ENCODE assay signal across 8 cellular contexts in the genomic region with DNA sequence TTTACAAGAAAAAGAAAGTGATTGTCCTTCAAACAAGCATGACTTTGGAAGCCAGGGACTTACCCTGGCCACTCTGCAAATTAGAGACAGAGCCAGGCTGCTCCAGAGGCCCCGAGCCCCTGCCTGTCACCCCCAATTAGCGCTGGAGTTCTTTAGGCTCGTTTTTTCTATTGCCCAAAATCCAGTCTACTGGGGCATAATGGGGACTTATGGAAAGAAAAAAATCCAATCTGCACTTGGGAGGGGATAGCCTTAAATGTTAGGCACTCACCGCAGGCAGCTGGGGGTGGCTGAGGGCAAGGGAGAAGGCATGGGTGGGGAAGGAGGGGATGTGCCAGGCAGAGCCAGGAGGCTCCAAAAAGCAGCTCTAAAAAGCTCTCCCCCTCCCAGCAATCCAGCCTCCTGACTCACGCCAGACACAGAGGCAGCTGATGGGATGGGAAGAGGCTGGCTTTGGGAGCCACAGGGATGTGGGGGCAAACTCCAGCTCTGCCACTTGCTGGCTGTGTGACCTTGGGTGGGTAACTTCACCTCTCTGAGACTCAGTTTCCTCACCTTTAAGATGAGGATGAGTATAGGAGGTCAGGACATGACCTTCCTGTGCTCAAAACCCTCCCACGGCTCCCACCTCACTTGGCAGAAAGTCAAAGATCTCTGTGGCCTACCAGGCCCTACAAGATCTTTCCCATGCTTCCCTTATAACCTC.
DNase-seq lines count a peak whose midpoint lies in the region; ATAC-seq and TF ChIP-seq lines count a peak whose summit lies in the region.

No MANE protein-coding gene starts in this region.

- H3K36me3 ChIP-seq in right atrium auricular region = no peaks in the 10 kb centered on the region

- no peak overlapping the region for H3K27ac Mint-ChIP-seq in WTC11

- CTCF ChIA-PET in WTC11 (lab: Charles Lee) = interaction anchor here (0.9 to 2.3 kb wide), 10 partner anchors 11 to 151 kb away, joined by 3 to 10 read pairs (median 4); no protein-coding TSS in a partner anchor

- no peak overlapping the region for H3K4me3 Mint-ChIP-seq in WTC11

- POLR2A ChIA-PET in WTC11 (lab: Charles Lee) = no interaction called here

- no peaks in the 10 kb centered on the region for H3K27me3 Mint-ChIP-seq in WTC11 (ENCODE audit: low read depth)

- H3K4me1 ChIP-seq in right atrium auricular region = peaks cover 0 to 4% of the 10 kb centered on the region in 2 donors

- H3K36me3 Mint-ChIP-seq in WTC11 = no peaks in the 10 kb centered on the region

- peak; percentile 63 for DNase-seq in activated CD4-positive, alpha-beta T cell treated with anti-CD3 and anti-CD28 coated beads for 48 hours
- DNase-seq in activated CD4-positive, alpha-beta T cell treated with anti-CD3 and anti-CD28 coated beads for 4 hours = no peak
- DNase-seq in activated T-cell treated with anti-CD3 and anti-CD28 coated beads, Interleukin-2, amount 50 U/mL, for 48 hours = peak; percentile 65 to 69
- DNase-seq in right atrium auricular region (ENCODE audit: low spot score) = no peak
- peak; percentile 66 for DNase-seq in stromal cell of bone marrow (ENCODE audit: low read depth)
- no peak for DNase-seq in nucleus accumbens (lab: John Stamatoyannopoulos, UW)
- no peak for DNase-seq in WTC11 (ENCODE audit: low spot score)

- H3K9me3 Mint-ChIP-seq in WTC11 = no peaks in the 10 kb centered on the region

- TF ChIP-seq CTCF in right atrium auricular region (IDR thresholded peaks at IDR 0.05) = no peak
- no peak for TF ChIP-seq CTCF in WTC11 (IDR thresholded peaks at IDR 0.05)

- ATAC-seq in HG03571 (IDR thresholded peaks at IDR 0.05; ENCODE audit: unreplicated experiment) = no peak
- no peak for ATAC-seq in WTC11

- no peaks in the 10 kb centered on the region for H3K27me3 ChIP-seq in right atrium auricular region

- no peak overlapping the region for H3K4me3 ChIP-seq in right atrium auricular region

- no peaks in the 10 kb centered on the region for H3K9me3 ChIP-seq in right atrium auricular region

- H3K4me1 Mint-ChIP-seq in WTC11 = peaks cover 9% of the 10 kb centered on the region

- H3K27ac ChIP-seq in right atrium auricular region = peak overlapping the region; percentile 25 to 64

TF ChIP-seq in WTC11, 78 proteins besides CTCF, POLR2A, EP300 and RAD21:
- TF ChIP-seq, protein P1, sequence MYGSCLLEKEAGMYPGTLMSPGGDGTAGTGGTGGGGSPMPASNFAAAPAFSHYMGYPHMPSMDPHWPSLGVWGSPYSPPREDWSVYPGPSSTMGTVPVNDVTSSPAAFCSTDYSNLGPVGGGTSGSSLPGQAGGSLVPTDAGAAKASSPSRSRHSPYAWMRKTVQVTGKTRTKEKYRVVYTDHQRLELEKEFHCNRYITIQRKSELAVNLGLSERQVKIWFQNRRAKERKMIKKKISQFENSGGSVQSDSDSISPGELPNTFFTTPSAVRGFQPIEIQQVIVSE (CRISPR knock-in tag; IDR thresholded peaks at IDR 0.05; ENCODE audit: borderline replicate concordance) = no peak
- TF ChIP-seq, protein P2, sequence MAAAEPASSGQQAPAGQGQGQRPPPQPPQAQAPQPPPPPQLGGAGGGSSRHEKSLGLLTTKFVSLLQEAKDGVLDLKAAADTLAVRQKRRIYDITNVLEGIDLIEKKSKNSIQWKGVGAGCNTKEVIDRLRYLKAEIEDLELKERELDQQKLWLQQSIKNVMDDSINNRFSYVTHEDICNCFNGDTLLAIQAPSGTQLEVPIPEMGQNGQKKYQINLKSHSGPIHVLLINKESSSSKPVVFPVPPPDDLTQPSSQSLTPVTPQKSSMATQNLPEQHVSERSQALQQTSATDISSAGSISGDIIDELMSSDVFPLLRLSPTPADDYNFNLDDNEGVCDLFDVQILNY (CRISPR knock-in tag; IDR thresholded peaks at IDR 0.05) = no peak
- TF ChIP-seq RORB (CRISPR knock-in tag; IDR thresholded peaks at IDR 0.05) (no peak), PRRX2 (CRISPR knock-in tag; IDR thresholded peaks at IDR 0.05) (no peak), IRF2 (CRISPR knock-in tag; IDR thresholded peaks at IDR 0.05; ENCODE audit: borderline replicate concordance, low read depth) (no peak), GRHL2 (CRISPR knock-in tag; IDR thresholded peaks at IDR 0.05; ENCODE audit: insufficient replicate concordance, severe bottlenecking) (no peak), ATF1 (CRISPR knock-in tag; IDR thresholded peaks at IDR 0.05) (no peak)
- TF ChIP-seq, protein P3, sequence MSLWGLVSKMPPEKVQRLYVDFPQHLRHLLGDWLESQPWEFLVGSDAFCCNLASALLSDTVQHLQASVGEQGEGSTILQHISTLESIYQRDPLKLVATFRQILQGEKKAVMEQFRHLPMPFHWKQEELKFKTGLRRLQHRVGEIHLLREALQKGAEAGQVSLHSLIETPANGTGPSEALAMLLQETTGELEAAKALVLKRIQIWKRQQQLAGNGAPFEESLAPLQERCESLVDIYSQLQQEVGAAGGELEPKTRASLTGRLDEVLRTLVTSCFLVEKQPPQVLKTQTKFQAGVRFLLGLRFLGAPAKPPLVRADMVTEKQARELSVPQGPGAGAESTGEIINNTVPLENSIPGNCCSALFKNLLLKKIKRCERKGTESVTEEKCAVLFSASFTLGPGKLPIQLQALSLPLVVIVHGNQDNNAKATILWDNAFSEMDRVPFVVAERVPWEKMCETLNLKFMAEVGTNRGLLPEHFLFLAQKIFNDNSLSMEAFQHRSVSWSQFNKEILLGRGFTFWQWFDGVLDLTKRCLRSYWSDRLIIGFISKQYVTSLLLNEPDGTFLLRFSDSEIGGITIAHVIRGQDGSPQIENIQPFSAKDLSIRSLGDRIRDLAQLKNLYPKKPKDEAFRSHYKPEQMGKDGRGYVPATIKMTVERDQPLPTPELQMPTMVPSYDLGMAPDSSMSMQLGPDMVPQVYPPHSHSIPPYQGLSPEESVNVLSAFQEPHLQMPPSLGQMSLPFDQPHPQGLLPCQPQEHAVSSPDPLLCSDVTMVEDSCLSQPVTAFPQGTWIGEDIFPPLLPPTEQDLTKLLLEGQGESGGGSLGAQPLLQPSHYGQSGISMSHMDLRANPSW (CRISPR knock-in tag; conservative IDR thresholded peaks at IDR 0.05; ENCODE audit: low read depth) = no peak

Comparison
In these comparisons a context has a peak if more than half of its experiments do, and no peak if none do; other contexts are left out.
1. DNase-seq: peak in activated CD4-positive, alpha-beta T cell treated with anti-CD3 and anti-CD28 coated beads for 48 hours (single experiment), activated T-cell treated with anti-CD3 and anti-CD28 coated beads, Interleukin-2, amount 50 U/mL, for 48 hours (2 of 2) and stromal cell of bone marrow (single experiment); none in activated CD4-positive, alpha-beta T cell treated with anti-CD3 and anti-CD28 coated beads for 4 hours (0 of 2), right atrium auricular region (single experiment), nucleus accumbens (0 of 56) and WTC11 (single experiment).